Comparison of ENCODE assay signal across 1 cellular context in genomic region chr10:84328303-84329093, GRCh38.
A peak's percentile ranks its signal among the peaks of the same experiment; 100 is the strongest.
TF ChIP-seq lines count a peak whose summit lies in the region.

CCSER2 (plus strand) TSS chr10:84328589; CDS start chr10:84371053, 42,464 bp downstream.

TF ChIP-seq in HepG2, 621 proteins besides CTCF, POLR2A, EP300 and RAD21 (continued from another document and continues in another):
- no peak for TF ChIP-seq TFDP2 (CRISPR knock-in tag; IDR thresholded peaks at IDR 0.05)
- no peak for TF ChIP-seq SOX13 (IDR thresholded peaks at IDR 0.05)
- 0 out of 4 replicates have a peak, but pooled peaks of 1 of the 2 experiments have one; percentile 7 for TF ChIP-seq SOX13 (CRISPR knock-in tag; conservative IDR thresholded peaks at IDR 0.05 in 1 of 2, IDR thresholded peaks at IDR 0.05 in 1 of 2)
- TF ChIP-seq ELF3 (CRISPR knock-in tag; IDR thresholded peaks at IDR 0.05): peak; percentile 11; the same call in 1 of the 2 replicates
- TF ChIP-seq ZNF766 (CRISPR knock-in tag; IDR thresholded peaks at IDR 0.05; ENCODE audit: borderline replicate concordance): peak; percentile 76; the same call in 1 of the 2 replicates
- TF ChIP-seq SP4 (CRISPR knock-in tag; IDR thresholded peaks at IDR 0.05): peak; percentile 88
- TF ChIP-seq ZNF263 (CRISPR knock-in tag; IDR thresholded peaks at IDR 0.05): 0 out of 2 replicates have a peak, but pooled peaks have one; percentile 24
- no peak for TF ChIP-seq ZFP62 (CRISPR knock-in tag; IDR thresholded peaks at IDR 0.05)
- TF ChIP-seq FOXO1 (CRISPR knock-in tag; IDR thresholded peaks at IDR 0.05): 0 out of 2 replicates have a peak, but pooled peaks have one; percentile 28
- no peak; the same call in 1 of the 2 replicates for TF ChIP-seq MYC (CRISPR knock-in tag; IDR thresholded peaks at IDR 0.05; ENCODE audit: borderline replicate concordance)
- peak; percentile 75 for TF ChIP-seq POLR2G (IDR thresholded peaks at IDR 0.05; ENCODE audit: low read depth, low read length)
- no peak for TF ChIP-seq ZNF772 (CRISPR knock-in tag; IDR thresholded peaks at IDR 0.05)
- no peak for TF ChIP-seq HBP1 (CRISPR knock-in tag; IDR thresholded peaks at IDR 0.05; ENCODE audit: low read depth)
- peak; percentile 89 for TF ChIP-seq RBFOX2 (IDR thresholded peaks at IDR 0.05; ENCODE audit: low read depth, low read length)
- TF ChIP-seq ZNF607 (CRISPR knock-in tag; IDR thresholded peaks at IDR 0.05; ENCODE audit: borderline replicate concordance): 0 out of 2 replicates have a peak, but pooled peaks have one; percentile 50
- TF ChIP-seq CSRNP1 (CRISPR knock-in tag; IDR thresholded peaks at IDR 0.05): 0 out of 2 replicates have a peak, but pooled peaks have one; percentile 13
- no peak for TF ChIP-seq SRSF9 (IDR thresholded peaks at IDR 0.05; ENCODE audit: borderline replicate concordance, insufficient read depth, low read depth, low read length, poor library complexity, severe bottlenecking)
- 0 out of 2 replicates have a peak, but pooled peaks have one; percentile 42 for TF ChIP-seq IRF2 (CRISPR knock-in tag; IDR thresholded peaks at IDR 0.05)
- TF ChIP-seq RFX5 (IDR thresholded peaks at IDR 0.05; ENCODE audit: low read depth, low read length): no peak
- no peak for TF ChIP-seq U2AF1 (optimal IDR thresholded peaks at IDR 0.05; ENCODE audit: low read depth, low read length)
- no peak for TF ChIP-seq FOSL1 (CRISPR knock-in tag; IDR thresholded peaks at IDR 0.05; ENCODE audit: borderline replicate concordance)
- TF ChIP-seq ZNF333 (CRISPR knock-in tag; IDR thresholded peaks at IDR 0.05; ENCODE audit: borderline replicate concordance): no peak
- TF ChIP-seq ZFP82 (CRISPR knock-in tag; IDR thresholded peaks at IDR 0.05; ENCODE audit: borderline replicate concordance): no peak; the same call in 1 of the 2 replicates
- no peak for TF ChIP-seq KAT2B (IDR thresholded peaks at IDR 0.05; ENCODE audit: borderline replicate concordance, low read depth, low read length)
- TF ChIP-seq HES4 (CRISPR knock-in tag; IDR thresholded peaks at IDR 0.05; ENCODE audit: borderline replicate concordance): peak; percentile 93
- TF ChIP-seq POGK (CRISPR knock-in tag; conservative IDR thresholded peaks at IDR 0.05): 0 out of 2 replicates have a peak, but pooled peaks have one; percentile 11
- peak; percentile 44; the same call in 1 of the 2 replicates for TF ChIP-seq RARA (CRISPR knock-in tag; IDR thresholded peaks at IDR 0.05)
- no peak for TF ChIP-seq ZNF292 (CRISPR knock-in tag; IDR thresholded peaks at IDR 0.05; ENCODE audit: borderline replicate concordance, low read depth)
- TF ChIP-seq HINFP (CRISPR knock-in tag; IDR thresholded peaks at IDR 0.05; ENCODE audit: low read depth): peak; percentile 96
- TF ChIP-seq BCL3 (CRISPR knock-in tag; IDR thresholded peaks at IDR 0.05): peak; percentile 96
- no peak for TF ChIP-seq HIVEP1 (CRISPR knock-in tag; IDR thresholded peaks at IDR 0.05)
- TF ChIP-seq ZNF629 (CRISPR knock-in tag; conservative IDR thresholded peaks at IDR 0.05): no peak
- TF ChIP-seq ZNF431 (CRISPR knock-in tag; IDR thresholded peaks at IDR 0.05; ENCODE audit: borderline replicate concordance, low read depth): 0 out of 2 replicates have a peak, but pooled peaks have one; percentile 29
- no peak for TF ChIP-seq THAP8 (CRISPR knock-in tag; IDR thresholded peaks at IDR 0.05; ENCODE audit: borderline replicate concordance)
- no peak for TF ChIP-seq CSRNP2 (CRISPR knock-in tag; conservative IDR thresholded peaks at IDR 0.05; ENCODE audit: low read depth)
- no peak for TF ChIP-seq ERF (CRISPR knock-in tag; IDR thresholded peaks at IDR 0.05)
- no peak for TF ChIP-seq ZNF652 (CRISPR knock-in tag; IDR thresholded peaks at IDR 0.05; ENCODE audit: borderline replicate concordance, low read depth)
- peak; percentile 65; the same call in 1 of the 2 replicates for TF ChIP-seq MAFF (IDR thresholded peaks at IDR 0.05; ENCODE audit: low read depth, low read length)
- no peak for TF ChIP-seq MBNL3 (CRISPR knock-in tag; conservative IDR thresholded peaks at IDR 0.05)
- no peak for TF ChIP-seq KIAA2018 (CRISPR knock-in tag; IDR thresholded peaks at IDR 0.05; ENCODE audit: borderline replicate concordance)
- TF ChIP-seq ZNF7 (CRISPR knock-in tag; IDR thresholded peaks at IDR 0.05): no peak
- TF ChIP-seq ZKSCAN8 (CRISPR knock-in tag; IDR thresholded peaks at IDR 0.05; ENCODE audit: borderline replicate concordance): no peak
- TF ChIP-seq SIN3A (IDR thresholded peaks at IDR 0.05; ENCODE audit: borderline replicate concordance, low read depth, low read length): peak; percentile 18; the same call in 1 of the 2 replicates
